In the genomic region with DNA sequence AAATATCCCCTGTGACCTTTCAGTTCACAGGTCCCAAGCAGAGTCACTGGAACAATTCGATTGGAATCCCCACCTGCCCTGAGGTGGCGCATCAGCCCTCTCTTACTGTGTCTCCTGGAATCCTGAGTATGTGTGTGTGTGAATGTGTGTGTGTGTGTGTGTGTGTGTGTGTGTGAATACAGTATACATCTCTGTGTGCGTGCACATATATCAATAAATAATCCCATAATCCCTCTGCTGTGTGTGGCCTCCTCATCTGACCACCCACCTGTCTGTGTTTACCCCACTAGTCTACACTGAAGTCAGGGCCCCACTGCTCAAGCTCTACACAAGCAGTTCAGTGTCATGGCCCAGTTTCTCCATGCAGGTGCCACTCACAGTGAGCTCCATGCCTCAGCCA, we compare ENCODE assay signal across 1 cellular context.
TF ChIP-seq lines count a peak whose summit lies in the region.

No MANE protein-coding gene starts in this region.

TF ChIP-seq in GM23338, 12 proteins besides CTCF, POLR2A, EP300 and RAD21 (continued from another document):
- TF ChIP-seq ZNF462 (CRISPR knock-in tag; IDR thresholded peaks at IDR 0.05) (no peak), REST (IDR thresholded peaks at IDR 0.05; ENCODE audit: unreplicated experiment) (no peak)
